In genomic region chr2:222897898-222898297, GRCh38 we compare ENCODE assay signal across 1 cellular context.
TF ChIP-seq lines count a peak whose summit lies in the region.

No MANE protein-coding gene starts in this region.

TF ChIP-seq in K562, 482 proteins besides CTCF, POLR2A, EP300 and RAD21:
- TF ChIP-seq DIDO1 (tag; IDR thresholded peaks at IDR 0.05; ENCODE audit: low read depth) (no peak), SPI1 (IDR thresholded peaks at IDR 0.05; ENCODE audit: borderline replicate concordance, low read depth, low read length) (peak; percentile 40; the same call in 1 of the 2 replicates), HES1 (IDR thresholded peaks at IDR 0.05; ENCODE audit: low read depth) (no peak), NFIX (CRISPR knock-in tag; IDR thresholded peaks at IDR 0.05; ENCODE audit: low read depth) (no peak), KAT7 (CRISPR knock-in tag; IDR thresholded peaks at IDR 0.05; ENCODE audit: borderline replicate concordance) (no peak)
TF ChIP-seq in K562: peak in this region for 1.
